ENCODE assay signal across 8 cellular contexts in genomic region chr15:90870354-90871096, GRCh38. TPM values are rescaled to one million over a fixed set of nuclear protein-coding genes. Genes with fewer than 3 reads are reported as not detected.
DNase-seq lines count a peak whose midpoint lies in the region; ATAC-seq and TF ChIP-seq lines count a peak whose summit lies in the region.

No MANE protein-coding gene starts in this region.

- peaks cover 54% of the 10 kb centered on the region for H3K4me1 ChIP-seq in HUES48 (ENCODE audit: control insufficient read depth, insufficient read depth, low read length)
- peaks cover 40% of the 10 kb centered on the region for H3K4me1 ChIP-seq in iPS-20b (ENCODE audit: insufficient read depth, low read length)
- H3K4me1 ChIP-seq in stomach: peaks cover 42 to 56% (median 51%) of the 10 kb centered on the region in 4 donors

- H3K36me3 ChIP-seq in HUES48 (ENCODE audit: control insufficient read depth, insufficient read depth, low read length) (no peaks in the 10 kb centered on the region), iPS-20b (ENCODE audit: insufficient read depth, low read depth, low read length) (no peaks in the 10 kb centered on the region), stomach (peaks cover 0 to 6% (median 4%) of the 10 kb centered on the region in 4 donors)

- peak overlapping the region; percentile 92 for H3K27ac ChIP-seq in HUES48 (ENCODE audit: low read depth, low read length)
- H3K27ac ChIP-seq in adipose tissue (ENCODE audit: low read depth, low read length): peak overlapping the region; percentile 97
- H3K27ac ChIP-seq in iPS-20b (ENCODE audit: low read length): no peak overlapping the region
- peak overlapping the region; percentile 86 to 98 (median 93) for H3K27ac ChIP-seq in stomach

- POLR2A ChIA-PET in AG04449 (lab: Yijun Ruan, JAX): no interaction called here

- peak overlapping the region; percentile 72 for H3K4me3 ChIP-seq in AG04449 (ENCODE audit: low read depth, low read length)
- peak overlapping the region; percentile 75 for H3K4me3 ChIP-seq in HUES48 (ENCODE audit: low read depth, low read length)
- H3K4me3 ChIP-seq in iPS-20b (ENCODE audit: low read length): peak overlapping the region; percentile 70
- peak overlapping the region; percentile 91 to 97 (median 93) for H3K4me3 ChIP-seq in stomach

- H3K9me3 ChIP-seq in HUES48 (ENCODE audit: control insufficient read depth, insufficient read depth, low read length) (no peaks in the 10 kb centered on the region), iPS-20b (ENCODE audit: insufficient read depth, low read depth, low read length) (no peaks in the 10 kb centered on the region), stomach (no peaks in the 10 kb centered on the region)

- CTCF ChIA-PET in AG04449 (lab: Yijun Ruan, JAX): interaction anchor here (0.7 to 4.3 kb wide), 4 partner anchors 15 to 63 kb away, joined by 3 to 32 read pairs (median 7); partner anchors contain the start of genes FES and HDDC3

- H3K9ac ChIP-seq in HUES48 (ENCODE audit: low read depth, low read length) (0 out of 2 replicates have a peak overlapping the region, but pooled peaks have one; percentile 45), iPS-20b (ENCODE audit: low read depth, low read length) (peak overlapping the region; percentile 57; the same call in 1 of the 2 replicates)

- no peak for TF ChIP-seq EP300 in stomach (IDR thresholded peaks at IDR 0.05)

- TF ChIP-seq POLR2A in stomach (IDR thresholded peaks at IDR 0.05): no peak

- intact Hi-C loops in stomach (cut with DNase I; ENCODE audit: low total_unique reads): no loop called here

- TF ChIP-seq CTCF in AG04449 (IDR thresholded peaks at IDR 0.05; ENCODE audit: insufficient read depth, low read length, missing control alignments): no peak
- no peak for TF ChIP-seq CTCF in stomach (IDR thresholded peaks at IDR 0.05)

- ATAC-seq in GM18520 (IDR thresholded peaks at IDR 0.05; ENCODE audit: unreplicated experiment): no peak

- 18 to 32% (median 28%) methylated on average over 16 of the region's 16 CpGs for WGBS in adipose tissue, 3 donors
- WGBS in stomach, 5 donors: 20 to 30% (median 28%) methylated on average over 16 of the region's 16 CpGs

- DNase-seq in AG04449 (ENCODE audit: low read depth, low spot score) (no peak), stomach (no peak), GM19238 (ENCODE audit: insufficient read length, low spot score) (no peak)
- DNase-seq in activated effector memory CD4-positive, alpha-beta T cell treated with Interleukin-2 at 50 U/mL for 16 hours: no peak

- no peaks in the 10 kb centered on the region for H3K27me3 ChIP-seq in HUES48 (ENCODE audit: control insufficient read depth, insufficient read depth, low read length)
- H3K27me3 ChIP-seq in iPS-20b (ENCODE audit: insufficient read depth, low read length): no peaks in the 10 kb centered on the region
- no peaks in the 10 kb centered on the region for H3K27me3 ChIP-seq in stomach

RNA-seq across cellular contexts. Expression of gene FURIN, which starts 2.1 kb away (rescaled TPM):
- 10 to 100 TPM; 57.0 to 93.0 (median 87.1) TPM for polyA plus RNA-seq in adipose tissue
- 10 to 100 TPM; 32.7 to 81.1 (median 56.4) TPM for total RNA-seq in stomach
- 10 to 100 TPM; 13.7 to 26.3 (median 21.0) TPM for polyA plus RNA-seq in stomach

RNA-seq across cellular contexts. Expression of gene FES, which starts 13.8 kb away (rescaled TPM):
- polyA plus RNA-seq in adipose tissue: 10 to 100 TPM; 10.4 to 49.3 (median 42.4) TPM
- 10 to 100 TPM; 13.8 to 49.1 (median 25.1) TPM for total RNA-seq in stomach
- 10 to 100 TPM in 1 of 3 donors, 1 to 10 TPM in 2; 8.0 to 11.8 (median 8.9) TPM for polyA plus RNA-seq in stomach

RNA-seq across cellular contexts. Expression of gene MAN2A2, which starts 32.6 kb away (rescaled TPM):
- polyA plus RNA-seq in adipose tissue (10 to 100 TPM; 49.5 to 68.3 (median 50.2) TPM), stomach (10 to 100 TPM in 2 of 3 donors, 1 to 10 TPM in 1; 2.9 to 16.4 (median 16.0) TPM)
- 100 to 1,000 TPM in 3 of 5 donors, 10 to 100 TPM in 2; 30.5 to 286 (median 201) TPM for total RNA-seq in stomach
